13 cellular contexts compared by ENCODE assay signal in the genomic region with DNA sequence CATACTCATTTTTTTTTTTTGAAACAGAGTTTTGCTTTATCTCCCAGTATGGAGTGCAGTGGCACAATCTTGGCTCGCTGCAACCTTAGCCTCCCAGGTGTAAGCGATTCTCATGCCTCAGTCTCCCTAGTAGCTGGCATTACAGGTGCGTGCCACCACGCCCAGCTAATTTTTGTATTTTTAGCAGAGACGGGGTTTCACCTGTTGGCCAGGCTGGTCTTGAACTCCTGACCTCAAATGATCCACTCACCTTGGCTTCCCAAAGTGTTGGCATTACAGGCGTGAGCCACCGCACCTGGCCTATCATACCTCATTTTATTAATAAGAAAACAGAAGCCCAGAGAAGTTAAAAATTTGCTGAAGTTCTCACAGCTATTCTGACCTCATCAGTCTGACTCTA. TPM values are rescaled to one million over a fixed set of nuclear protein-coding genes. Genes with fewer than 3 reads are reported as not detected.
A peak's percentile ranks its signal among the peaks of the same experiment; 100 is the strongest.
DNase-seq lines count a peak whose midpoint lies in the region; ATAC-seq and TF ChIP-seq lines count a peak whose summit lies in the region.
"Not testable (repeated sequence)": the region's sequence is repeated elsewhere in the genome, so short reads cannot be mapped to it uniquely, and the experiment has no call there.
"Had no signal": no experiment of that assay in that cellular context is flagged by ENCODE, and none has a peak within 500 bp of the region (broad histone marks: within the 10 kb centered on the region; RNA-seq: fewer than 3 reads in every experiment).

No MANE protein-coding gene starts in this region.

- H2BK120ac ChIP-seq in IMR-90 (ENCODE audit: low read depth, low read length) = peak overlapping the region; percentile 47; the same call in 1 of the 2 replicates
- H2BK120ac ChIP-seq in mesenchymal stem cell (ENCODE audit: low read depth, low read length) = not testable (repeated sequence)

- H3K18ac ChIP-seq in IMR-90 (ENCODE audit: low read depth, low read length); mesenchymal stem cell (ENCODE audit: low read depth in 1 of 2, low read length in 2 of 2): not testable (repeated sequence)

- not testable (repeated sequence) for ATAC-seq in IMR-90 (ENCODE audit: low read depth); heart right ventricle; psoas muscle

- H3K9me3 ChIP-seq in IMR-90 (ENCODE audit: control insufficient read depth, insufficient read depth, low read length); heart right ventricle; mesenchymal stem cell (ENCODE audit: control insufficient read depth, low read length); psoas muscle; smooth muscle cell (replicated peaks; ENCODE audit: low read depth); thyroid gland: not testable (repeated sequence)

- not testable (repeated sequence) for TF ChIP-seq POLR2A in IMR-90 (IDR thresholded peaks at IDR 0.05; ENCODE audit: low read depth, low read length); thyroid gland (IDR thresholded peaks at IDR 0.05)

- not testable (repeated sequence) for H4K91ac ChIP-seq in IMR-90 (ENCODE audit: insufficient read depth, low read depth, low read length); mesenchymal stem cell (ENCODE audit: low read length)

- H3K27ac ChIP-seq in ACC112 (ENCODE audit: low read depth, low read length) (peak overlapping the region; percentile 97; the same call in 1 of the 2 replicates), heart right ventricle (peak overlapping the region in 7 of 10 donors; percentile 85 to 95 (median 94)), psoas muscle (peak overlapping the region; percentile 91), smooth muscle cell (ENCODE audit: low read depth) (peak overlapping the region; percentile 45), thyroid gland (peak overlapping the region; percentile 83 to 95 (median 94))
- H3K27ac ChIP-seq in IMR-90 (ENCODE audit: insufficient read depth, low read length); mesenchymal stem cell (ENCODE audit: low read length, poor library complexity, severe bottlenecking): not testable (repeated sequence)

- H3K9me1 ChIP-seq in IMR-90 (ENCODE audit: insufficient read depth, low read length) = peaks cover 21% of the 10 kb centered on the region

- H4K8ac ChIP-seq in IMR-90 (ENCODE audit: low read depth in 2 of 2, low read length in 2 of 2); mesenchymal stem cell (ENCODE audit: low read length): not testable (repeated sequence)

- H3K4ac ChIP-seq in IMR-90 (ENCODE audit: low read depth, low read length) = not testable (repeated sequence)
- peak overlapping the region in 1 of 2 experiments; percentile 33 for H3K4ac ChIP-seq in mesenchymal stem cell (ENCODE audit: low read depth in 1 of 2, low read length in 2 of 2)

- not testable (repeated sequence) for H3K27me3 Mint-ChIP-seq in chondrocyte (ENCODE audit: low read depth)

- WGBS in IMR-90 (ENCODE audit: extremely low coverage in 2 of 2, insufficient read length in 1 of 2), 2 experiments = 100% methylated on average over 2 of the region's 7 CpGs; no CpG with 5 or more reads in 1 of the 2 experiments
- WGBS in heart right ventricle, 2 donors = 88 to 89% methylated on average over 7 of the region's 7 CpGs
- WGBS in mesenchymal stem cell = 96% methylated on average over 7 of the region's 7 CpGs
- WGBS in psoas muscle, 3 donors = 74 to 86% (median 74%) methylated on average over 7 of the region's 7 CpGs
- 95% methylated on average over 7 of the region's 7 CpGs for WGBS in smooth muscle cell (ENCODE audit: low lambda C conversion rate)
- WGBS in thyroid gland, 2 donors = 88 to 93% methylated on average over 7 of the region's 7 CpGs

- not testable (repeated sequence) for H2AK5ac ChIP-seq in IMR-90 (ENCODE audit: low read depth, low read length); mesenchymal stem cell (ENCODE audit: low read length, severe bottlenecking)

- H3K56ac ChIP-seq in IMR-90 (ENCODE audit: extremely low read depth, insufficient read depth, low read length) = not testable (repeated sequence)

- dilution Hi-C loops in IMR-90 (cut with HindIII; ENCODE audit: low sequenced_read_pairs, unreplicated experiment) = not testable (repeated sequence)

- H2BK12ac ChIP-seq in mesenchymal stem cell (ENCODE audit: low read length in 2 of 2) = not testable (repeated sequence)

- CTCF ChIA-PET in IMR-90 (lab: Yijun Ruan, JAX) = not testable (repeated sequence)

- not testable (repeated sequence) for H3F3A ChIP-seq in smooth muscle cell (ENCODE audit: low read depth)

- not testable (repeated sequence) for H4K5ac ChIP-seq in IMR-90 (ENCODE audit: low read depth, low read length)

- TF ChIP-seq RAD21 in IMR-90 (IDR thresholded peaks at IDR 0.05; ENCODE audit: low read length) = not testable (repeated sequence)

- in situ Hi-C loops in IMR-90 (cut with MboI; ENCODE audit: low sequenced_read_pairs) = loop anchor here (5.0 kb wide), 1 partner anchor 40 kb away; no protein-coding TSS in a partner anchor

- H4K20me1 ChIP-seq in IMR-90 (ENCODE audit: insufficient read depth, low read length); smooth muscle cell (ENCODE audit: low read depth): not testable (repeated sequence)

- POLR2A ChIA-PET in IMR-90 (lab: Charles Lee; ENCODE audit: unreplicated experiment) = not testable (repeated sequence)

- H3K36me3 ChIP-seq in ACC112 (ENCODE audit: insufficient read depth, low read length); IMR-90 (ENCODE audit: control insufficient read depth, insufficient read depth, low read length); heart right ventricle; mesenchymal stem cell (ENCODE audit: control insufficient read depth in 1 of 2, insufficient read depth in 2 of 2, low read depth in 1 of 2, low read length in 2 of 2); psoas muscle (ENCODE audit: insufficient read depth in 1 of 2, low read depth in 1 of 2); smooth muscle cell (ENCODE audit: low read depth); thyroid gland: not testable (repeated sequence)

- H3K4me1 ChIP-seq in ACC112 (ENCODE audit: control insufficient read depth, insufficient read depth, low read length, unreplicated experiment) (peaks cover 43% of the 10 kb centered on the region), IMR-90 (ENCODE audit: control insufficient read depth, insufficient read depth, low read length) (peaks cover 17% of the 10 kb centered on the region), heart right ventricle (peaks cover 5 to 58% (median 43%) of the 10 kb centered on the region in 9 donors), mesenchymal stem cell (ENCODE audit: control insufficient read depth, insufficient read depth, low read depth, low read length) (peaks cover 13% of the 10 kb centered on the region), psoas muscle (peaks cover 83% of the 10 kb centered on the region), smooth muscle cell (ENCODE audit: low read depth) (peaks cover 25% of the 10 kb centered on the region), thyroid gland (peaks cover 45 to 62% of the 10 kb centered on the region in 2 donors)

- H2BK5ac ChIP-seq in IMR-90 (ENCODE audit: low read depth, low read length, poor library complexity, severe bottlenecking) = peak overlapping the region; percentile 35
- H2BK5ac ChIP-seq in mesenchymal stem cell (ENCODE audit: low read depth, low read length, poor library complexity, severe bottlenecking) = not testable (repeated sequence)

- H3K27me3 ChIP-seq in ACC112 (ENCODE audit: insufficient read depth, low read length); IMR-90 (ENCODE audit: control insufficient read depth, insufficient read depth, low read length); heart right ventricle; mesenchymal stem cell (ENCODE audit: control insufficient read depth in 1 of 2, insufficient read depth in 1 of 2, low read length in 2 of 2); psoas muscle (ENCODE audit: insufficient read depth in 3 of 3, low read length in 2 of 3); smooth muscle cell (ENCODE audit: low read depth); thyroid gland: not testable (repeated sequence)

- not testable (repeated sequence) for H3K9me3 Mint-ChIP-seq in chondrocyte (ENCODE audit: low read depth)

- not testable (repeated sequence) for H3K23ac ChIP-seq in IMR-90 (ENCODE audit: low read depth, low read length); mesenchymal stem cell (ENCODE audit: low read length in 2 of 2)

- H3K27ac Mint-ChIP-seq in chondrocyte (ENCODE audit: unreplicated experiment) = peak overlapping the region; percentile 49

- H3K4me2 ChIP-seq in IMR-90 (ENCODE audit: low read depth, low read length); mesenchymal stem cell (ENCODE audit: low read length, poor library complexity, severe bottlenecking); smooth muscle cell: not testable (repeated sequence)

- H3K4me3 ChIP-seq in ACC112 (ENCODE audit: low read depth, low read length); IMR-90 (ENCODE audit: insufficient read depth, low read depth, low read length); heart right ventricle; mesenchymal stem cell (ENCODE audit: insufficient read depth in 1 of 2, low read depth in 1 of 2, low read length in 2 of 2); psoas muscle; smooth muscle cell; thyroid gland (replicated peaks in 1 of 3): not testable (repeated sequence)

- not testable (repeated sequence) for H3K14ac ChIP-seq in IMR-90 (replicated peaks; ENCODE audit: low read depth, low read length); mesenchymal stem cell (ENCODE audit: low read length in 2 of 2)

- not testable (repeated sequence) for H3K36me3 Mint-ChIP-seq in chondrocyte (ENCODE audit: low read depth)

- peaks cover 70% of the 10 kb centered on the region for H3K4me1 Mint-ChIP-seq in chondrocyte (ENCODE audit: low read depth)

- H2AK9ac ChIP-seq in IMR-90 (replicated peaks; ENCODE audit: low read depth, low read length, poor library complexity) = not testable (repeated sequence)

- H2AFZ ChIP-seq in ACC112 (ENCODE audit: low read length, unreplicated experiment); IMR-90 (replicated peaks; ENCODE audit: low read length, poor library complexity); mesenchymal stem cell (ENCODE audit: low read depth, low read length); smooth muscle cell (ENCODE audit: low read depth): not testable (repeated sequence)

- intact Hi-C loops in IMR-90 (cut with micrococcal nuclease); psoas muscle (cut with DNase I); thyroid gland (cut with DNase I): not testable (repeated sequence)
- intact Hi-C loops in heart right ventricle (cut with DNase I) = loop anchor here in 4 of 10 donors (5.0 to 10.0 kb wide), 3 partner anchors 45 to 163 kb away; a partner anchor contains a TSS

- not testable (repeated sequence) for H3K79me2 ChIP-seq in ACC112 (ENCODE audit: control insufficient read depth, insufficient read depth, low read length, unreplicated experiment); smooth muscle cell (ENCODE audit: low read depth)

- H3K79me1 ChIP-seq in IMR-90 (ENCODE audit: low read depth in 1 of 2, low read length in 2 of 2); mesenchymal stem cell (replicated peaks; ENCODE audit: low read length, poor library complexity, severe bottlenecking): not testable (repeated sequence)

- not testable (repeated sequence) for BruUV-seq in IMR-90 (replicated peaks; lab: Mats Ljungman, UMichigan)

- TF ChIP-seq CTCF in IMR-90 (conservative IDR thresholded peaks at IDR 0.05; ENCODE audit: low read depth, low read length); chondrocyte (IDR thresholded peaks at IDR 0.05); heart right ventricle (IDR thresholded peaks at IDR 0.05); psoas muscle (IDR thresholded peaks at IDR 0.05); smooth muscle cell (IDR thresholded peaks at IDR 0.05; ENCODE audit: borderline replicate concordance, insufficient read depth, poor library complexity, severe bottlenecking); thyroid gland (IDR thresholded peaks at IDR 0.05): not testable (repeated sequence)

- H3K4me3 Mint-ChIP-seq in chondrocyte (ENCODE audit: unreplicated experiment) = not testable (repeated sequence)

- not testable (repeated sequence) for H3K9ac ChIP-seq in IMR-90 (ENCODE audit: low read depth, low read length); smooth muscle cell (ENCODE audit: low read depth)
- peak overlapping the region; percentile 93 for H3K9ac ChIP-seq in mesenchymal stem cell (ENCODE audit: low read length)

- not testable (repeated sequence) for H2BK20ac ChIP-seq in IMR-90 (ENCODE audit: low read depth, low read length)

- H2BK15ac ChIP-seq in IMR-90 (ENCODE audit: low read depth, low read length); mesenchymal stem cell (ENCODE audit: low read depth, poor library complexity, severe bottlenecking): not testable (repeated sequence)

- not testable (repeated sequence) for DNase-seq in IMR-90; chondrocyte (ENCODE audit: low spot score); heart right ventricle; mesenchymal stem cell; psoas muscle; smooth muscle cell (lab: John Stamatoyannopoulos, UW; ENCODE audit: unreplicated experiment); thyroid gland

RNA-seq across cellular contexts. Expression of a gene that starts 3.1 kb away (rescaled TPM):
- total RNA-seq in IMR-90 (2012; rRNA removed) = 0.28 and 0.90 TPM in 2 replicates
- 1.0 and 1.1 TPM in 2 replicates for polyA plus RNA-seq in IMR-90 (2012; rRNA removed)
- 0.57 and 0.73 TPM in 2 replicates for polyA plus RNA-seq in IMR-90 (2012; cell fraction: cytosol; rRNA removed)
- polyA plus RNA-seq in IMR-90 (2012; cell fraction: nucleus; rRNA removed; ENCODE audit: low replicate concordance) = 0.17 and 0.50 TPM in 2 replicates
- total RNA-seq in chondrocyte = 0.67 to 2.0 TPM (median 0.72 TPM) in 3 replicates
- 1 to 10 TPM in 8 of 10 donors, under 1 TPM in 2; 0.48 to 4.1 (median 1.6) TPM for total RNA-seq in heart right ventricle
- 1 to 10 TPM; 3.0 to 3.2 TPM for polyA plus RNA-seq in heart right ventricle
- 0.41 TPM for polyA plus RNA-seq in mesenchymal stem cell (2013, experiment 1 of 2)
- 0.30 TPM for polyA plus RNA-seq in mesenchymal stem cell (2013, experiment 2 of 2)
- 10 to 100 TPM in 1 of 4 donors, 1 to 10 TPM in 3; 6.2 to 12.3 (median 8.3) TPM for total RNA-seq in psoas muscle
- polyA plus RNA-seq in psoas muscle = 10 to 100 TPM in 1 of 3 donors, 1 to 10 TPM in 2; 1.0 to 24.5 (median 4.4) TPM
- total RNA-seq in smooth muscle cell = 0.90 and 3.0 TPM in 2 replicates
- 0.64 and 1.2 TPM in 2 replicates for polyA plus RNA-seq in smooth muscle cell
- 10 to 100 TPM; 21.7 to 33.4 (median 24.9) TPM for total RNA-seq in thyroid gland
- total RNA-seq: A172; CD4-positive, alpha-beta memory T cell; Daoy had no signal
- polyA plus RNA-seq: CD14-positive monocyte; CD4-positive, alpha-beta memory T cell; IgD-negative memory B cell had no signal

RNA-seq across cellular contexts. Expression of a gene that starts 9.3 kb away (rescaled TPM):
- total RNA-seq in IMR-90 (2012; rRNA removed) (under 0.01 and 0.18 TPM in 2 replicates), chondrocyte (1.0 to 2.9 TPM (median 2.4 TPM) in 3 replicates), heart right ventricle (10 to 100 TPM; 18.9 to 65.4 (median 29.1) TPM), psoas muscle (10 to 100 TPM; 20.2 to 40.4 (median 27.2) TPM), smooth muscle cell (not detected in 2 replicates), thyroid gland (under 1 TPM in 1 of 4 donors, not detected in 3; 0.22 TPM)
- polyA plus RNA-seq in IMR-90 (2012; rRNA removed) (0.55 and 1.0 TPM in 2 replicates), heart right ventricle (100 to 1,000 TPM in 1 of 2 donors, 10 to 100 TPM in 1; 37.7 to 136 TPM), psoas muscle (10 to 100 TPM; 23.6 to 55.5 (median 25.0) TPM), smooth muscle cell (0.18 and 0.87 TPM in 2 replicates)
- 0.27 and 0.36 TPM in 2 replicates for polyA plus RNA-seq in IMR-90 (2012; cell fraction: cytosol; rRNA removed)
- 0.68 and 0.70 TPM in 2 replicates for polyA plus RNA-seq in IMR-90 (2012; cell fraction: nucleus; rRNA removed; ENCODE audit: low replicate concordance)
- 0.10 TPM for polyA plus RNA-seq in mesenchymal stem cell (2013, experiment 1 of 2)
- polyA plus RNA-seq in mesenchymal stem cell (2013, experiment 2 of 2) = not detected
- total RNA-seq: A172; CD4-positive, alpha-beta memory T cell; Daoy had no signal
- polyA plus RNA-seq: CD14-positive monocyte; CD4-positive, alpha-beta memory T cell; IgD-negative memory B cell had no signal

RNA-seq across cellular contexts. Expression of a gene that starts 10.3 kb away (rescaled TPM):
- total RNA-seq in IMR-90 (2012; rRNA removed) (3.9 and 6.5 TPM in 2 replicates), chondrocyte (770 to 1,975 TPM (median 1,937 TPM) in 3 replicates), heart right ventricle (over 10,000 TPM in 2 of 10 donors, 1,000 to 10,000 TPM in 8; 7,877 to 10,608 (median 8,590) TPM), psoas muscle (over 10,000 TPM in 2 of 4 donors, 1,000 to 10,000 TPM in 2; 5,216 to 12,187 (median 10,501) TPM), smooth muscle cell (26.6 and 47.4 TPM in 2 replicates), thyroid gland (100 to 1,000 TPM; 174 to 350 (median 250) TPM)
- polyA plus RNA-seq in IMR-90 (2012; rRNA removed) (16.5 and 19.5 TPM in 2 replicates), heart right ventricle (over 10,000 TPM in 1 of 2 donors, 1,000 to 10,000 TPM in 1; 7,695 to 25,436 TPM), psoas muscle (over 10,000 TPM in 1 of 3 donors, 1,000 to 10,000 TPM in 2; 4,737 to 11,496 (median 9,489) TPM), smooth muscle cell (97.4 and 125 TPM in 2 replicates)
- polyA plus RNA-seq in IMR-90 (2012; cell fraction: cytosol; rRNA removed) = 12.3 and 25.3 TPM in 2 replicates
- polyA plus RNA-seq in IMR-90 (2012; cell fraction: nucleus; rRNA removed; ENCODE audit: low replicate concordance) = 4.3 and 6.7 TPM in 2 replicates
- 9.0 TPM for polyA plus RNA-seq in mesenchymal stem cell (2013, experiment 1 of 2)
- 9.8 TPM for polyA plus RNA-seq in mesenchymal stem cell (2013, experiment 2 of 2)
- total RNA-seq: A172; CD4-positive, alpha-beta memory T cell; Daoy had no signal
- polyA plus RNA-seq: CD14-positive monocyte; CD4-positive, alpha-beta memory T cell; IgD-negative memory B cell had no signal

RNA-seq across cellular contexts. Expression of a gene that starts 15.3 kb away (rescaled TPM):
- total RNA-seq in IMR-90 (2012; rRNA removed) (10.4 and 11.1 TPM in 2 replicates), chondrocyte (28.0 to 41.9 TPM (median 29.6 TPM) in 3 replicates), heart right ventricle (10 to 100 TPM in 9 of 10 donors, 1 to 10 TPM in 1; 5.6 to 36.8 (median 28.6) TPM), psoas muscle (10 to 100 TPM in 2 of 4 donors, 1 to 10 TPM in 2; 4.5 to 12.9 (median 9.6) TPM), smooth muscle cell (19.7 and 24.8 TPM in 2 replicates), thyroid gland (10 to 100 TPM; 30.5 to 41.3 (median 38.2) TPM)
- polyA plus RNA-seq in IMR-90 (2012; rRNA removed) (5.3 and 5.9 TPM in 2 replicates), heart right ventricle (1 to 10 TPM; 4.7 to 5.6 TPM), psoas muscle (1 to 10 TPM; 1.4 to 4.9 (median 2.6) TPM), smooth muscle cell (11.9 and 12.4 TPM in 2 replicates)
- 2.0 and 3.9 TPM in 2 replicates for polyA plus RNA-seq in IMR-90 (2012; cell fraction: cytosol; rRNA removed)
- 3.3 and 7.3 TPM in 2 replicates for polyA plus RNA-seq in IMR-90 (2012; cell fraction: nucleus; rRNA removed; ENCODE audit: low replicate concordance)
- polyA plus RNA-seq in mesenchymal stem cell (2013, experiment 1 of 2) = 8.6 TPM
- polyA plus RNA-seq in mesenchymal stem cell (2013, experiment 2 of 2) = 8.7 TPM

RNA-seq across cellular contexts. Expression of a gene that starts 42.5 kb away (rescaled TPM):
- total RNA-seq in IMR-90 (2012; rRNA removed) (8.9 and 10.2 TPM in 2 replicates), chondrocyte (10.2 to 12.7 TPM (median 11.3 TPM) in 3 replicates), heart right ventricle (10 to 100 TPM; 17.5 to 38.5 (median 31.5) TPM), psoas muscle (10 to 100 TPM in 2 of 4 donors, 1 to 10 TPM in 2; 6.6 to 17.7 (median 11.8) TPM), smooth muscle cell (2.7 and 10.5 TPM in 2 replicates), thyroid gland (10 to 100 TPM; 24.7 to 47.1 (median 38.0) TPM)
- polyA plus RNA-seq in IMR-90 (2012; rRNA removed) (17.0 and 19.9 TPM in 2 replicates), heart right ventricle (10 to 100 TPM; 14.7 to 24.6 TPM), psoas muscle (1 to 10 TPM; 4.4 to 7.6 (median 4.8) TPM), smooth muscle cell (17.6 and 19.2 TPM in 2 replicates)
- polyA plus RNA-seq in IMR-90 (2012; cell fraction: cytosol; rRNA removed) = 12.8 and 19.3 TPM in 2 replicates
- polyA plus RNA-seq in IMR-90 (2012; cell fraction: nucleus; rRNA removed; ENCODE audit: low replicate concordance) = 1.6 and 6.8 TPM in 2 replicates
- polyA plus RNA-seq in mesenchymal stem cell (2013, experiment 1 of 2) = 14.6 TPM
- 13.8 TPM for polyA plus RNA-seq in mesenchymal stem cell (2013, experiment 2 of 2)
